In the genomic region with DNA sequence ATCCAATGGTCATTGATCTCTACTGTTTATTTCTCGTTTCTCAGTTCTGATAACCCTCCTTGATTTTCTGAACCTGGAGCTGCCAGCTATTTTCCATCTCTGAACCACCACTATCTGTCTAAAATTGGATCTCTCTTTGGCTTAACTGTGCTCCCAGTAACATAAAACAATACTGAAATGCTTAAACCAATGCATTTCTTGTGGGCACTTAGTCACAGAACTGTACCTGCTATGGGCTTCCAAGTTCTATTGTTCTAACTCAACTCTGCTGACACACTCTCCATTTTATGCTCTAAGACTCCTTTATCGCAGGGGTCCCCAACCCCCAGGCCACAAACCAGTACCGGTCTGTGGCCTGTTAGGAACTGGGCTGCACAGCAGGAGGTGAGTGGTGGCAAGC, we compare ENCODE assay signal across 11 cellular contexts.
A peak's percentile ranks its signal among the peaks of the same experiment; 100 is the strongest.
DNase-seq lines count a peak whose midpoint lies in the region; ATAC-seq and TF ChIP-seq lines count a peak whose summit lies in the region.
"Had no signal": no experiment of that assay in that cellular context is flagged by ENCODE, and none has a peak within 500 bp of the region (broad histone marks: within the 10 kb centered on the region; RNA-seq: fewer than 3 reads in every experiment).

No MANE protein-coding gene starts in this region.

- in situ Hi-C loops in astrocyte of the spinal cord (cut with HindIII; ENCODE audit: low sequenced_read_pairs), result loop anchor here (25.0 kb wide), 1 partner anchor 434 kb away; no protein-coding TSS in a partner anchor

- DNase-seq in astrocyte of the spinal cord (ENCODE audit: low read depth, low spot score) (peak; percentile 52), T1000 (lab: John Stamatoyannopoulos, UW) (no peak), NCI-H1930 (lab: John Stamatoyannopoulos, UW) (no peak)
- no peak for DNase-seq in activated T-cell treated with anti-CD3 and anti-CD28 coated beads, Interleukin-2, amount 50 U/mL, for 48 hours
- DNase-seq: CD4-positive, alpha-beta T cell; MM.1S; T-helper 2 cell had no signal

- no peaks in the 10 kb centered on the region for H3K36me3 ChIP-seq in HUES64 (ENCODE audit: insufficient read depth, low read length)
- no peaks in the 10 kb centered on the region for H3K36me3 ChIP-seq in iPS-18a (ENCODE audit: control insufficient read depth, low read depth, low read length)
- H3K36me3 ChIP-seq in skeletal muscle tissue (ENCODE audit: control insufficient read depth in 3 of 3, insufficient read depth in 3 of 3, low read length in 3 of 3), result no peaks in the 10 kb centered on the region

- H3K27me3 ChIP-seq in HUES64 (ENCODE audit: insufficient read depth, low read length) (no peaks in the 10 kb centered on the region), iPS-18a (ENCODE audit: control insufficient read depth, insufficient read depth, low read length) (no peaks in the 10 kb centered on the region), skeletal muscle tissue (ENCODE audit: control insufficient read depth in 3 of 3, insufficient read depth in 3 of 3, low read length in 3 of 3) (no peaks in the 10 kb centered on the region)

- H3K4me3 ChIP-seq in HUES64 (ENCODE audit: low read length) (no peak overlapping the region), astrocyte of the spinal cord (ENCODE audit: low read depth, low read length) (no peak overlapping the region), iPS-18a (ENCODE audit: low read length) (no peak overlapping the region), skeletal muscle tissue (ENCODE audit: low read length in 3 of 3) (no peak overlapping the region)

- no peak overlapping the region for H3K9ac ChIP-seq in HUES64 (ENCODE audit: low read depth, low read length)
- H3K9ac ChIP-seq in iPS-18a (ENCODE audit: low read length), result no peak overlapping the region
- peak overlapping the region in 1 of 3 donors; percentile 27 for H3K9ac ChIP-seq in skeletal muscle tissue (ENCODE audit: low read depth in 1 of 3, low read length in 3 of 3)

- 84% methylated on average over 3 of the region's 3 CpGs for WGBS in HUES64

- no peak for TF ChIP-seq CTCF in astrocyte of the spinal cord (IDR thresholded peaks at IDR 0.05; ENCODE audit: low read depth, low read length)

- ATAC-seq in GM21390 (IDR thresholded peaks at IDR 0.05; ENCODE audit: unreplicated experiment), result no peak

- H3K9me3 ChIP-seq in HUES64 (ENCODE audit: insufficient read depth, low read depth, low read length), result no peaks in the 10 kb centered on the region
- H3K9me3 ChIP-seq in iPS-18a (ENCODE audit: control insufficient read depth, low read depth, low read length), result no peaks in the 10 kb centered on the region
- no peaks in the 10 kb centered on the region for H3K9me3 ChIP-seq in skeletal muscle tissue (ENCODE audit: control insufficient read depth in 3 of 3, low read length in 3 of 3)

- H3K27ac ChIP-seq in HUES64 (ENCODE audit: low read depth, low read length), result peak overlapping the region; percentile 30; the same call in 1 of the 2 replicates
- H3K27ac ChIP-seq in iPS-18a (ENCODE audit: low read length), result peak overlapping the region; percentile 12
- peak overlapping the region; percentile 83 for H3K27ac ChIP-seq in skeletal muscle tissue (ENCODE audit: low read depth, low read length)

- H3K4me1 ChIP-seq in HUES64 (ENCODE audit: insufficient read depth, low read length), result peaks cover 12% of the 10 kb centered on the region
- H3K4me1 ChIP-seq in iPS-18a (ENCODE audit: control insufficient read depth, low read depth, low read length), result peaks cover 15% of the 10 kb centered on the region
- peaks cover 0 to 17% (median 16%) of the 10 kb centered on the region in 3 donors for H3K4me1 ChIP-seq in skeletal muscle tissue (ENCODE audit: control insufficient read depth in 3 of 3, insufficient read depth in 3 of 3, low read length in 3 of 3)

Comparison
In these comparisons a context has a peak if more than half of its experiments do, and no peak if none do; other contexts are left out.
1. H3K27ac ChIP-seq: peak in every context shown above with its lines; median percentile 83 in skeletal muscle tissue; 30 in HUES64; 12 in iPS-18a.